ENCODE assay signal across 1 cellular context in the genomic region with DNA sequence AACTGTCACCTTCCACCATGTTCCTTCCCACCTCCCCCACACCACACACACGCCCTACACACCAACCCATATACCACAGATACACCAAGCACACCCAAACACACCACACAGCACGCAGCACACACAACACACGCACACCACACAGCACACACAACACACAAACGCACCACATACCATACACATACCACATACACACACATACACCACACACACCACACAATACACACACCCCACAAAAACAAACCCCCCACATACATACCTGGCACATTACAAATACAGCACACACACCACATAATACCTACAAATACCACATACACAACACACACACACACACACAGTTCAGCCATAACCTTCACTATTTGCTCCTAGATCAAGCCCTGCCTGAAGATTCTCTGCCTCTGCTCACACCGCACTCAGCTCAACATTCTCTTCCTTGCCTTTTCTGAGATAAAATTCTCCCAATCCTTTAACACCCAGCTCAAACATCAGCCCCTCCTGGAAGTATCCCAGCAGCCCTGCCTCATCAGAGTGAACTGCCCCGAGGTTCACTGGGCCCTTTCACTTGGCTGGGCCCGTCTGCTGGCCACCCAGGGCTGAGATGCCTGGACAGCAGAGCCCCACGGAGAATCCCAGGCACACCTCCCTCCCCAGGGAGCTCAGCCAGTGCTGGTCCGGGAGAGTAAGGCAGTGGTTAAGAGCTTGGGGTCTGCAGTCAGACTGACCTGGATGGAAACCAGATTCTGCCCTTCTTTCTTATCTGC.
TF ChIP-seq lines count a peak whose summit lies in the region.

No MANE protein-coding gene starts in this region.

TF ChIP-seq in K562, 482 proteins besides CTCF, POLR2A, EP300 and RAD21 (continued from another document and continues in another):
- TF ChIP-seq, protein P1, sequence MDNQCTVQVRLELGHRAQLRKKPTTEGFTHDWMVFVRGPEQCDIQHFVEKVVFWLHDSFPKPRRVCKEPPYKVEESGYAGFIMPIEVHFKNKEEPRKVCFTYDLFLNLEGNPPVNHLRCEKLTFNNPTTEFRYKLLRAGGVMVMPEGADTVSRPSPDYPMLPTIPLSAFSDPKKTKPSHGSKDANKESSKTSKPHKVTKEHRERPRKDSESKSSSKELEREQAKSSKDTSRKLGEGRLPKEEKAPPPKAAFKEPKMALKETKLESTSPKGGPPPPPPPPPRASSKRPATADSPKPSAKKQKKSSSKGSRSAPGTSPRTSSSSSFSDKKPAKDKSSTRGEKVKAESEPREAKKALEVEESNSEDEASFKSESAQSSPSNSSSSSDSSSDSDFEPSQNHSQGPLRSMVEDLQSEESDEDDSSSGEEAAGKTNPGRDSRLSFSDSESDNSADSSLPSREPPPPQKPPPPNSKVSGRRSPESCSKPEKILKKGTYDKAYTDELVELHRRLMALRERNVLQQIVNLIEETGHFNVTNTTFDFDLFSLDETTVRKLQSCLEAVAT (IDR thresholded peaks at IDR 0.05), result peak; percentile 48 to 58; a peak in 2 of 4 replicates
- no peak for TF ChIP-seq MAFK (IDR thresholded peaks at IDR 0.05; ENCODE audit: low read length)
- TF ChIP-seq, protein P2, sequence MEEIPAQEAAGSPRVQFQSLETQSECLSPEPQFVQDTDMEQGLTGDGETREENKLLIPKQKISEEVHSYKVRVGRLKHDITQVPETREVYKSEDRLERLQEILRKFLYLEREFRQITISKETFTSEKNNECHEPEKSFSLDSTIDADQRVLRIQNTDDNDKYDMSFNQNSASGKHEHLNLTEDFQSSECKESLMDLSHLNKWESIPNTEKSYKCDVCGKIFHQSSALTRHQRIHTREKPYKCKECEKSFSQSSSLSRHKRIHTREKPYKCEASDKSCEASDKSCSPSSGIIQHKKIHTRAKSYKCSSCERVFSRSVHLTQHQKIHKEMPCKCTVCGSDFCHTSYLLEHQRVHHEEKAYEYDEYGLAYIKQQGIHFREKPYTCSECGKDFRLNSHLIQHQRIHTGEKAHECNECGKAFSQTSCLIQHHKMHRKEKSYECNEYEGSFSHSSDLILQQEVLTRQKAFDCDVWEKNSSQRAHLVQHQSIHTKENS (CRISPR knock-in tag; IDR thresholded peaks at IDR 0.05), result no peak
- TF ChIP-seq LCOR (CRISPR knock-in tag; IDR thresholded peaks at IDR 0.05), result no peak
- TF ChIP-seq CREBBP (IDR thresholded peaks at IDR 0.05; ENCODE audit: low read depth, low read length), result no peak
- TF ChIP-seq, protein P3, sequence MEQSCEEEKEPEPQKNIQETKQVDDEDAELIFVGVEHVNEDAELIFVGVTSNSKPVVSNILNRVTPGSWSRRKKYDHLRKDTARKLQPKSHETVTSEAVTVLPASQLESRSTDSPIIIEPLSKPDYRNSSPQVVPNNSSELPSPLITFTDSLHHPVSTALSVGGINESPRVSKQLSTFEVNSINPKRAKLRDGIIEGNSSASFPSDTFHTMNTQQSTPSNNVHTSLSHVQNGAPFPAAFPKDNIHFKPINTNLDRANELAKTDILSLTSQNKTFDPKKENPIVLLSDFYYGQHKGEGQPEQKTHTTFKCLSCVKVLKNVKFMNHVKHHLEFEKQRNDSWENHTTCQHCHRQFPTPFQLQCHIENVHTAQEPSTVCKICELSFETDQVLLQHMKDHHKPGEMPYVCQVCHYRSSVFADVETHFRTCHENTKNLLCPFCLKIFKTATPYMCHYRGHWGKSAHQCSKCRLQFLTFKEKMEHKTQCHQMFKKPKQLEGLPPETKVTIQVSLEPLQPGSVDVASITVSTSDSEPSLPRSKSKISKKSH (CRISPR knock-in tag; IDR thresholded peaks at IDR 0.05), result no peak
- no peak for TF ChIP-seq SAFB2 (IDR thresholded peaks at IDR 0.05; ENCODE audit: borderline replicate concordance, low read depth, low read length, severe bottlenecking)
- no peak for TF ChIP-seq PTRF (tag; IDR thresholded peaks at IDR 0.05)
- peak; percentile 86 for TF ChIP-seq OTX1 (CRISPR knock-in tag; IDR thresholded peaks at IDR 0.05)
- no peak for TF ChIP-seq SAP30 (IDR thresholded peaks at IDR 0.05; ENCODE audit: borderline replicate concordance, insufficient read depth, low read depth, low read length, poor library complexity, severe bottlenecking)
- TF ChIP-seq TCF3 (CRISPR knock-in tag; IDR thresholded peaks at IDR 0.05), result no peak
- TF ChIP-seq, protein P4, sequence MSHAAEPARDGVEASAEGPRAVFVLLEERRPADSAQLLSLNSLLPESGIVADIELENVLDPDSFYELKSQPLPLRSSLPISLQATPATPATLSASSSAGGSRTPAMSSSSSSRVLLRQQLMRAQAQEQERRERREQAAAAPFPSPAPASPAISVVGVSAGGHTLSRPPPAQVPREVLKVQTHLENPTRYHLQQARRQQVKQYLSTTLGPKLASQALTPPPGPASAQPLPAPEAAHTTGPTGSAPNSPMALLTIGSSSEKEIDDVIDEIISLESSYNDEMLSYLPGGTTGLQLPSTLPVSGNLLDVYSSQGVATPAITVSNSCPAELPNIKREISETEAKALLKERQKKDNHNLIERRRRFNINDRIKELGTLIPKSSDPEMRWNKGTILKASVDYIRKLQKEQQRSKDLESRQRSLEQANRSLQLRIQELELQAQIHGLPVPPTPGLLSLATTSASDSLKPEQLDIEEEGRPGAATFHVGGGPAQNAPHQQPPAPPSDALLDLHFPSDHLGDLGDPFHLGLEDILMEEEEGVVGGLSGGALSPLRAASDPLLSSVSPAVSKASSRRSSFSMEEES (CRISPR knock-in tag; IDR thresholded peaks at IDR 0.05), result no peak
- TF ChIP-seq, protein P5, sequence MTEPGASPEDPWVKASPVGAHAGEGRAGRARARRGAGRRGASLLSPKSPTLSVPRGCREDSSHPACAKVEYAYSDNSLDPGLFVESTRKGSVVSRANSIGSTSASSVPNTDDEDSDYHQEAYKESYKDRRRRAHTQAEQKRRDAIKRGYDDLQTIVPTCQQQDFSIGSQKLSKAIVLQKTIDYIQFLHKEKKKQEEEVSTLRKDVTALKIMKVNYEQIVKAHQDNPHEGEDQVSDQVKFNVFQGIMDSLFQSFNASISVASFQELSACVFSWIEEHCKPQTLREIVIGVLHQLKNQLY (CRISPR knock-in tag; conservative IDR thresholded peaks at IDR 0.05), result no peak
- TF ChIP-seq, protein P6, sequence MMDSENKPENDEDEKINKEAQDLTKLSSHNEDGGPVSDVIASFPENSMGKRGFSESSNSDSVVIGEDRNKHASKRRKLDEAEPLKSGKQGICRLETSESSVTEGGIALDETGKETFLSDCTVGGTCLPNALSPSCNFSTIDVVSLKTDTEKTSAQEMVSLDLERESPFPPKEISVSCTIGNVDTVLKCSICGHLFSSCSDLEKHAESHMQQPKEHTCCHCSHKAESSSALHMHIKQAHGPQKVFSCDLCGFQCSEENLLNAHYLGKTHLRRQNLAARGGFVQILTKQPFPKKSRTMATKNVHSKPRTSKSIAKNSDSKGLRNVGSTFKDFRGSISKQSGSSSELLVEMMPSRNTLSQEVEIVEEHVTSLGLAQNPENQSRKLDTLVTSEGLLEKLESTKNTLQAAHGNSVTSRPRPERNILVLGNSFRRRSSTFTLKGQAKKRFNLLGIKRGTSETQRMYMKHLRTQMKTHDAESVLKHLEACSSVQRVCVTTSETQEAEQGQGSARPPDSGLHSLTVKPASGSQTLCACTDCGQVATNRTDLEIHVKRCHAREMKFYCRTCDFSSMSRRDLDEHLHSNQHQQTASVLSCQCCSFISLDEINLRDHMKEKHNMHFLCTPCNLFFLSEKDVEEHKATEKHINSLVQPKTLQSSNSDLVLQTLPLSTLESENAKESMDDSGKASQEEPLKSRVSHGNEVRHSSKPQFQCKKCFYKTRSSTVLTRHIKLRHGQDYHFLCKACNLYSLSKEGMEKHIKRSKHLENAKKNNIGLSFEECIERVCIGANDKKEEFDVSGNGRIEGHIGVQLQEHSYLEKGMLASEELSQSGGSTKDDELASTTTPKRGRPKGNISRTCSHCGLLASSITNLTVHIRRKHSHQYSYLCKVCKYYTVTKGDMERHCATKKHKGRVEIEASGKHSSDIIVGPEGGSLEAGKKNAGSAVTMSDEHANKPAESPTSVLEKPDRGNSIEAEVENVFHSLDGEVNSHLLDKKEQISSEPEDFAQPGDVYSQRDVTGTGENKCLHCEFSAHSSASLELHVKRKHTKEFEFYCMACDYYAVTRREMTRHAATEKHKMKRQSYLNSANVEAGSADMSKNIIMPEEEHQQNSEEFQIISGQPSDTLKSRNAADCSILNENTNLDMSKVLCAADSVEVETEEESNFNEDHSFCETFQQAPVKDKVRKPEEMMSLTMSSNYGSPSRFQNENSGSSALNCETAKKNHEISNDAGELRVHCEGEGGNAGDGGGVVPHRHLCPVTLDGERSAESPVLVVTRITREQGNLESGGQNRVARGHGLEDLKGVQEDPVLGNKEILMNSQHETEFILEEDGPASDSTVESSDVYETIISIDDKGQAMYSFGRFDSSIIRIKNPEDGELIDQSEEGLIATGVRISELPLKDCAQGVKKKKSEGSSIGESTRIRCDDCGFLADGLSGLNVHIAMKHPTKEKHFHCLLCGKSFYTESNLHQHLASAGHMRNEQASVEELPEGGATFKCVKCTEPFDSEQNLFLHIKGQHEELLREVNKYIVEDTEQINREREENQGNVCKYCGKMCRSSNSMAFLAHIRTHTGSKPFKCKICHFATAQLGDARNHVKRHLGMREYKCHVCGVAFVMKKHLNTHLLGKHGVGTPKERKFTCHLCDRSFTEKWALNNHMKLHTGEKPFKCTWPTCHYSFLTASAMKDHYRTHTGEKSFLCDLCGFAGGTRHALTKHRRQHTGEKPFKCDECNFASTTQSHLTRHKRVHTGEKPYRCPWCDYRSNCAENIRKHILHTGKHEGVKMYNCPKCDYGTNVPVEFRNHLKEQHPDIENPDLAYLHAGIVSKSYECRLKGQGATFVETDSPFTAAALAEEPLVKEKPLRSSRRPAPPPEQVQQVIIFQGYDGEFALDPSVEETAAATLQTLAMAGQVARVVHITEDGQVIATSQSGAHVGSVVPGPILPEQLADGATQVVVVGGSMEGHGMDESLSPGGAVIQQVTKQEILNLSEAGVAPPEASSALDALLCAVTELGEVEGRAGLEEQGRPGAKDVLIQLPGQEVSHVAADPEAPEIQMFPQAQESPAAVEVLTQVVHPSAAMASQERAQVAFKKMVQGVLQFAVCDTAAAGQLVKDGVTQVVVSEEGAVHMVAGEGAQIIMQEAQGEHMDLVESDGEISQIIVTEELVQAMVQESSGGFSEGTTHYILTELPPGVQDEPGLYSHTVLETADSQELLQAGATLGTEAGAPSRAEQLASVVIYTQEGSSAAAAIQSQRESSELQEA (IDR thresholded peaks at IDR 0.05; ENCODE audit: low read depth), result no peak
- TF ChIP-seq, protein P7, sequence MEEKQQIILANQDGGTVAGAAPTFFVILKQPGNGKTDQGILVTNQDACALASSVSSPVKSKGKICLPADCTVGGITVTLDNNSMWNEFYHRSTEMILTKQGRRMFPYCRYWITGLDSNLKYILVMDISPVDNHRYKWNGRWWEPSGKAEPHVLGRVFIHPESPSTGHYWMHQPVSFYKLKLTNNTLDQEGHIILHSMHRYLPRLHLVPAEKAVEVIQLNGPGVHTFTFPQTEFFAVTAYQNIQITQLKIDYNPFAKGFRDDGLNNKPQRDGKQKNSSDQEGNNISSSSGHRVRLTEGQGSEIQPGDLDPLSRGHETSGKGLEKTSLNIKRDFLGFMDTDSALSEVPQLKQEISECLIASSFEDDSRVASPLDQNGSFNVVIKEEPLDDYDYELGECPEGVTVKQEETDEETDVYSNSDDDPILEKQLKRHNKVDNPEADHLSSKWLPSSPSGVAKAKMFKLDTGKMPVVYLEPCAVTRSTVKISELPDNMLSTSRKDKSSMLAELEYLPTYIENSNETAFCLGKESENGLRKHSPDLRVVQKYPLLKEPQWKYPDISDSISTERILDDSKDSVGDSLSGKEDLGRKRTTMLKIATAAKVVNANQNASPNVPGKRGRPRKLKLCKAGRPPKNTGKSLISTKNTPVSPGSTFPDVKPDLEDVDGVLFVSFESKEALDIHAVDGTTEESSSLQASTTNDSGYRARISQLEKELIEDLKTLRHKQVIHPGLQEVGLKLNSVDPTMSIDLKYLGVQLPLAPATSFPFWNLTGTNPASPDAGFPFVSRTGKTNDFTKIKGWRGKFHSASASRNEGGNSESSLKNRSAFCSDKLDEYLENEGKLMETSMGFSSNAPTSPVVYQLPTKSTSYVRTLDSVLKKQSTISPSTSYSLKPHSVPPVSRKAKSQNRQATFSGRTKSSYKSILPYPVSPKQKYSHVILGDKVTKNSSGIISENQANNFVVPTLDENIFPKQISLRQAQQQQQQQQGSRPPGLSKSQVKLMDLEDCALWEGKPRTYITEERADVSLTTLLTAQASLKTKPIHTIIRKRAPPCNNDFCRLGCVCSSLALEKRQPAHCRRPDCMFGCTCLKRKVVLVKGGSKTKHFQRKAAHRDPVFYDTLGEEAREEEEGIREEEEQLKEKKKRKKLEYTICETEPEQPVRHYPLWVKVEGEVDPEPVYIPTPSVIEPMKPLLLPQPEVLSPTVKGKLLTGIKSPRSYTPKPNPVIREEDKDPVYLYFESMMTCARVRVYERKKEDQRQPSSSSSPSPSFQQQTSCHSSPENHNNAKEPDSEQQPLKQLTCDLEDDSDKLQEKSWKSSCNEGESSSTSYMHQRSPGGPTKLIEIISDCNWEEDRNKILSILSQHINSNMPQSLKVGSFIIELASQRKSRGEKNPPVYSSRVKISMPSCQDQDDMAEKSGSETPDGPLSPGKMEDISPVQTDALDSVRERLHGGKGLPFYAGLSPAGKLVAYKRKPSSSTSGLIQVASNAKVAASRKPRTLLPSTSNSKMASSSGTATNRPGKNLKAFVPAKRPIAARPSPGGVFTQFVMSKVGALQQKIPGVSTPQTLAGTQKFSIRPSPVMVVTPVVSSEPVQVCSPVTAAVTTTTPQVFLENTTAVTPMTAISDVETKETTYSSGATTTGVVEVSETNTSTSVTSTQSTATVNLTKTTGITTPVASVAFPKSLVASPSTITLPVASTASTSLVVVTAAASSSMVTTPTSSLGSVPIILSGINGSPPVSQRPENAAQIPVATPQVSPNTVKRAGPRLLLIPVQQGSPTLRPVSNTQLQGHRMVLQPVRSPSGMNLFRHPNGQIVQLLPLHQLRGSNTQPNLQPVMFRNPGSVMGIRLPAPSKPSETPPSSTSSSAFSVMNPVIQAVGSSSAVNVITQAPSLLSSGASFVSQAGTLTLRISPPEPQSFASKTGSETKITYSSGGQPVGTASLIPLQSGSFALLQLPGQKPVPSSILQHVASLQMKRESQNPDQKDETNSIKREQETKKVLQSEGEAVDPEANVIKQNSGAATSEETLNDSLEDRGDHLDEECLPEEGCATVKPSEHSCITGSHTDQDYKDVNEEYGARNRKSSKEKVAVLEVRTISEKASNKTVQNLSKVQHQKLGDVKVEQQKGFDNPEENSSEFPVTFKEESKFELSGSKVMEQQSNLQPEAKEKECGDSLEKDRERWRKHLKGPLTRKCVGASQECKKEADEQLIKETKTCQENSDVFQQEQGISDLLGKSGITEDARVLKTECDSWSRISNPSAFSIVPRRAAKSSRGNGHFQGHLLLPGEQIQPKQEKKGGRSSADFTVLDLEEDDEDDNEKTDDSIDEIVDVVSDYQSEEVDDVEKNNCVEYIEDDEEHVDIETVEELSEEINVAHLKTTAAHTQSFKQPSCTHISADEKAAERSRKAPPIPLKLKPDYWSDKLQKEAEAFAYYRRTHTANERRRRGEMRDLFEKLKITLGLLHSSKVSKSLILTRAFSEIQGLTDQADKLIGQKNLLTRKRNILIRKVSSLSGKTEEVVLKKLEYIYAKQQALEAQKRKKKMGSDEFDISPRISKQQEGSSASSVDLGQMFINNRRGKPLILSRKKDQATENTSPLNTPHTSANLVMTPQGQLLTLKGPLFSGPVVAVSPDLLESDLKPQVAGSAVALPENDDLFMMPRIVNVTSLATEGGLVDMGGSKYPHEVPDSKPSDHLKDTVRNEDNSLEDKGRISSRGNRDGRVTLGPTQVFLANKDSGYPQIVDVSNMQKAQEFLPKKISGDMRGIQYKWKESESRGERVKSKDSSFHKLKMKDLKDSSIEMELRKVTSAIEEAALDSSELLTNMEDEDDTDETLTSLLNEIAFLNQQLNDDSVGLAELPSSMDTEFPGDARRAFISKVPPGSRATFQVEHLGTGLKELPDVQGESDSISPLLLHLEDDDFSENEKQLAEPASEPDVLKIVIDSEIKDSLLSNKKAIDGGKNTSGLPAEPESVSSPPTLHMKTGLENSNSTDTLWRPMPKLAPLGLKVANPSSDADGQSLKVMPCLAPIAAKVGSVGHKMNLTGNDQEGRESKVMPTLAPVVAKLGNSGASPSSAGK (IDR thresholded peaks at IDR 0.05), result no peak
- TF ChIP-seq SRSF7 (optimal IDR thresholded peaks at IDR 0.05; ENCODE audit: low read depth, low read length), result no peak
